ENCODE assay signal across 13 cellular contexts in the genomic region with DNA sequence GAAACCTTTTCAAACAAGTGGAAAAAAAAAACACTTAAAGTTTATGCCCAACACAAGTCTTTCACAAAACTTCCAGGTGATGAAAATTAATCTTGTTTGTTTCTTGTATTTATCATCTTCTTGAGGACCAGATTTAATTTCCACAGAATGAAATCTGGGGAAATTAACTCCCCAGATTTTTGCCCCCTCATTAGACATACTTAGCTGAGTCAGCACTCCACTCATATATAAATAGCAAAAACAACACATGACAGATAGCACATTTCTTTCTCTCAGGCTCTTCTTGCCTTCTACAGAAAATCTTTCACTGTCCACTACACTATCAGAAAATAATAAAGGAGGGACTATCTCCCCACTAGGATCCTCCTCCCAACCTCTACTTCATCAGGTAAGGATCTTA.
"Had no signal": no experiment of that assay in that cellular context is flagged by ENCODE, and none has a peak within 500 bp of the region (broad histone marks: within the 10 kb centered on the region; RNA-seq: fewer than 3 reads in every experiment).

No MANE protein-coding gene starts in this region.

- H3K27me3 ChIP-seq: MG63 had no signal

- H3K27ac ChIP-seq: RWPE1 had no signal

- H3K9me3 ChIP-seq: SK-N-SH had no signal

- H3K4me3 ChIP-seq: MG63 had no signal

- DNase-seq: Karpas-422; KG1; MG63; NCI-H1694; NCI-H2029 treated with DMSO at 0.1 percent for 48 hours; NCI-H2171 treated with DMSO at 0.1 percent for 48 hours; NCI-H446 treated with DMSO at 0.1 percent for 48 hours; NK-92 treated with Interleukin-12 subunit alpha and Interleukin-12 subunit beta, amount 100 ng/mL, for 24 hours; PC-3; SHP77; SK-N-SH; SW 1271 had no signal

- H3K36me3 ChIP-seq: MG63 had no signal

- H3K9ac ChIP-seq: SK-N-SH had no signal
